9 cellular contexts compared by ENCODE assay signal in the genomic region with DNA sequence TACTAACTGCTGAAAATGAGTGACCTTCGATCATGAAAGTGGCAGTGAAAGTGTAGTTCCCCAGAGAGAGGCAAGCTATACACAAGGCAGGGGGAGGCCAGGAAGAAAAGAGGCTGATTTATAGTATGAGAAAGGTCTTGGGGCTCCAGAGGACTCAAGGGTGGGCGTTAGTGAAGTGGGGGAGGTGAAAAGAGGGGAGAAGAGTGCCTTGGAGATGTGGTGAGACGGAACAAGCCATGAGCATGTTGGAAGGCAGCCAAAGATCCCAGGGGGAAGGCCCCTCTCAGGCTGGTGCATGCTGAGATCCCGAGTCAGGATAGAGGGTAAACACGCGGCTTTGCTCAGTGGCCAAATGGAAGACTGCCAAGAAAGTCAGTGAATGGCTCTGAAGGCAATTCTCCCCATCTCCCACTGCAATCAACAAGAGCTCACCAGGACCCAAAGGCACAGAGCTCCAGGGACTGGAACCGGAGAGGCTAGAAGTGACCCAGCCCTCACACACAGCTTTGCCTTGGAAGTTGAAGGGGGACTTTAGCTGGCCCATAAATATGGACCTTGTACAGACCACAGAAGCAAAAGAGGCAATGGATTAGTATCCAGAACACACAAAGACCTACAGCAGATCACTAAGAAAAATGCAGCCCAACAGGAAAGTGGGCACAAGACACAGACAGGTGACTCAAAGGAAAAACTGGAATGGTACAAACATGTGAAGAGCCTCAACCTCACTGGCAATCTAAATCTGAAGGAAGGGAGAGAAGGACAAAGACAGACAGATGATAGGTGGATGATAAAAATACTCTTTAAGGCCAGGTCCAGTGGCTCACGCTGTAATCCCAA. TPM values are rescaled to one million over a fixed set of nuclear protein-coding genes. Genes with fewer than 3 reads are reported as not detected.
DNase-seq lines count a peak whose midpoint lies in the region; ATAC-seq, FAIRE-seq and TF ChIP-seq lines count a peak whose summit lies in the region.
"Had no signal": no experiment of that assay in that cellular context is flagged by ENCODE, and none has a peak within 500 bp of the region (broad histone marks: within the 10 kb centered on the region; RNA-seq: fewer than 3 reads in every experiment).

No MANE protein-coding gene starts in this region.

- peak; percentile 30 to 85 for DNase-seq in cardiac muscle cell (ENCODE audit: low read depth in 1 of 2, low spot score in 1 of 2)
- no peak for DNase-seq in Right ventricle myocardium superior
- DNase-seq in SJCRH30: peak; percentile 88 to 93
- DNase-seq in keratinocyte (ENCODE audit: low read depth, low spot score): no peak
- DNase-seq in aorta: peak in 1 of 2 donors; percentile 48
- DNase-seq in T-helper 17 cell: no peak
- DNase-seq in occipital lobe (lab: John Stamatoyannopoulos, UW): no peak
- no peak for DNase-seq in cerebellum (ENCODE audit: low spot score)

- peak overlapping the region; percentile 67 for H2AFZ ChIP-seq in keratinocyte (ENCODE audit: control insufficient read depth, low read length)

- H3K4me1 Mint-ChIP-seq in T-helper 17 cell: peaks cover 3% of the 10 kb centered on the region

- WGBS in aorta, 2 donors: 32% methylated on average over 8 of the region's 8 CpGs

- no peaks in the 10 kb centered on the region for H3K79me2 ChIP-seq in keratinocyte (ENCODE audit: control insufficient read depth, insufficient read depth, low read length)

- FAIRE-seq in keratinocyte (lab: Jason Lieb, UNC): peak; percentile 82

- H3K4me2 ChIP-seq in keratinocyte (ENCODE audit: control insufficient read depth, extremely low read depth, insufficient read depth, low read depth, low read length): peak overlapping the region; percentile 76

- H3K9me3 ChIP-seq in cardiac muscle cell (ENCODE audit: low read depth) (no peaks in the 10 kb centered on the region), SJCRH30 (replicated peaks) (no peaks in the 10 kb centered on the region), keratinocyte (ENCODE audit: control insufficient read depth, low read depth, low read length) (no peaks in the 10 kb centered on the region), aorta (ENCODE audit: control insufficient read depth, low read length) (no peaks in the 10 kb centered on the region), T-helper 17 cell (ENCODE audit: control insufficient read depth, low read length, poor library complexity, severe bottlenecking) (no peaks in the 10 kb centered on the region)

- H3K36me3 ChIP-seq in cardiac muscle cell (no peaks in the 10 kb centered on the region), SJCRH30 (no peaks in the 10 kb centered on the region), keratinocyte (ENCODE audit: control insufficient read depth in 2 of 2, extremely low read depth in 1 of 2, insufficient read depth in 2 of 2, low read length in 2 of 2) (no peaks in the 10 kb centered on the region), aorta (ENCODE audit: control insufficient read depth in 1 of 2, insufficient read depth in 2 of 2, low read length in 1 of 2) (no peaks in the 10 kb centered on the region)

- ATAC-seq in Right ventricle myocardium superior (ENCODE audit: poor library complexity): no peak
- peak; percentile 30 for ATAC-seq in aorta (ENCODE audit: low FRiP score)
- no peak for ATAC-seq in T-helper 17 cell

- dilution Hi-C loops in keratinocyte (cut with MboI; ENCODE audit: extremely low pct_ligation_motif_present, low sequenced_read_pairs): no loop called here

- H3K4me3 ChIP-seq in cardiac muscle cell (no peak overlapping the region), SJCRH30 (no peak overlapping the region), keratinocyte (ENCODE audit: control insufficient read depth in 2 of 3, extremely low read depth in 1 of 3, insufficient read depth in 2 of 3, low read depth in 1 of 3, low read length in 3 of 3) (peak overlapping the region in 1 of 3 experiments; percentile 33), aorta (ENCODE audit: low read length in 2 of 2) (no peak overlapping the region)
- H3K4me3 ChIP-seq: skin epidermis had no signal

- intact Hi-C loops in Right ventricle myocardium superior (cut with DNase I): no loop called here
- intact Hi-C loops in aorta (cut with DNase I): no loop called here

- H3K27me3 Mint-ChIP-seq in T-helper 17 cell: no peaks in the 10 kb centered on the region

- H3K27ac ChIP-seq in cardiac muscle cell: no peak overlapping the region
- H3K27ac ChIP-seq in SJCRH30: peak overlapping the region; percentile 13; the same call in 1 of the 2 replicates
- peak overlapping the region; percentile 82 for H3K27ac ChIP-seq in keratinocyte (ENCODE audit: control insufficient read depth, insufficient read depth, low read length)
- no peak overlapping the region for H3K27ac ChIP-seq in aorta (ENCODE audit: low read depth in 1 of 2, low read length in 2 of 2)

- no peaks in the 10 kb centered on the region for H3K27me3 ChIP-seq in cardiac muscle cell
- H3K27me3 ChIP-seq in SJCRH30: no peaks in the 10 kb centered on the region
- H3K27me3 ChIP-seq in keratinocyte (ENCODE audit: control insufficient read depth, extremely low read depth, insufficient read depth, low read length): no peaks in the 10 kb centered on the region
- H3K27me3 ChIP-seq in aorta (ENCODE audit: control insufficient read depth in 1 of 2, insufficient read depth in 2 of 2, low read length in 1 of 2): no peaks in the 10 kb centered on the region

- no peak overlapping the region for H3K27ac Mint-ChIP-seq in T-helper 17 cell

- H3K4me1 ChIP-seq in cardiac muscle cell (ENCODE audit: low read depth) (no peaks in the 10 kb centered on the region), SJCRH30 (peaks cover 52% of the 10 kb centered on the region), keratinocyte (ENCODE audit: control insufficient read depth, extremely low read depth, insufficient read depth, low read length) (peaks cover 39% of the 10 kb centered on the region), aorta (ENCODE audit: control insufficient read depth in 1 of 2, insufficient read depth in 2 of 2, low read length in 2 of 2) (no peaks in the 10 kb centered on the region)

- H3K4me3 Mint-ChIP-seq in T-helper 17 cell: no peak overlapping the region

- no peaks in the 10 kb centered on the region for H4K20me1 ChIP-seq in keratinocyte (ENCODE audit: control insufficient read depth, extremely low read depth, insufficient read depth, low read length)

- H3K9ac ChIP-seq in keratinocyte (ENCODE audit: control insufficient read depth, extremely low read depth, insufficient read depth, low read length): peak overlapping the region; percentile 67

- H3K9me1 ChIP-seq in keratinocyte (ENCODE audit: control insufficient read depth, extremely low read depth, insufficient read depth, low read length): no peaks in the 10 kb centered on the region

- no peaks in the 10 kb centered on the region for H3K36me3 Mint-ChIP-seq in T-helper 17 cell (ENCODE audit: low read depth)

- TF ChIP-seq CTCF in cardiac muscle cell (IDR thresholded peaks at IDR 0.05; ENCODE audit: low read depth, low read length) (no peak), keratinocyte (optimal IDR thresholded peaks at IDR 0.05 in 1 of 3, IDR thresholded peaks at IDR 0.05 in 1 of 3, conservative IDR thresholded peaks at IDR 0.05 in 1 of 3; ENCODE audit: extremely low read depth in 1 of 3, insufficient read depth in 2 of 3, low read length in 3 of 3) (no peak)

RNA-seq across cellular contexts. Expression of a gene that starts 49.6 kb away (rescaled TPM):
- total RNA-seq in cardiac muscle cell (1.2 and 3.6 TPM in 2 replicates), Right ventricle myocardium superior (not detected), aorta (under 1 TPM in 1 of 2 donors, not detected in 1; 0.51 TPM), T-helper 17 cell (under 1 TPM; 0.20 to 0.37 TPM), occipital lobe (3.9 TPM), cerebellum (2.5 TPM)
- polyA plus RNA-seq in cardiac muscle cell (0.22 and 1.8 TPM in 2 replicates), keratinocyte (6.1 to 8.7 TPM (median 6.7 TPM) in 3 replicates), aorta (not detected)
- 2.0 and 2.1 TPM in 2 replicates for total RNA-seq in SJCRH30 (2014; rRNA removed; shearing (Covaris generic))
- 2.2 TPM for polyA plus RNA-seq in keratinocyte (2011; ENCODE audit: low read depth)
- polyA plus RNA-seq in keratinocyte (2011; cell fraction: cytosol; rRNA removed): 9.3 and 11.9 TPM in 2 replicates
- 7.4 and 8.7 TPM in 2 replicates for polyA plus RNA-seq in keratinocyte (2011; cell fraction: nucleus; rRNA removed)
- polyA plus RNA-seq in keratinocyte (2012; ENCODE audit: low replicate concordance): 2.9 and 4.4 TPM in 2 replicates
- polyA minus RNA-seq in keratinocyte: 2.7 to 7.7 TPM (median 7.3 TPM) in 3 replicates
- 6.7 TPM for polyA minus RNA-seq in keratinocyte (2011; cell fraction: cytosol; rRNA and poly(A)+ RNA removed)
- 7.3 and 16.3 TPM in 2 replicates for polyA minus RNA-seq in keratinocyte (2011; cell fraction: nucleus; rRNA and poly(A)+ RNA removed)

RNA-seq across cellular contexts. Expression of a gene that starts 49.6 kb away (rescaled TPM):
- total RNA-seq in cardiac muscle cell: 16.9 and 25.5 TPM in 2 replicates
- polyA plus RNA-seq in cardiac muscle cell: 13.6 and 14.8 TPM in 2 replicates
- 8.4 TPM for total RNA-seq in Right ventricle myocardium superior
- 80.8 and 82.8 TPM in 2 replicates for total RNA-seq in SJCRH30 (2014; rRNA removed; shearing (Covaris generic))
- polyA plus RNA-seq in keratinocyte: 13.0 to 24.0 TPM (median 19.8 TPM) in 3 replicates
- polyA plus RNA-seq in keratinocyte (2011; ENCODE audit: low read depth): 8.2 TPM
- polyA plus RNA-seq in keratinocyte (2011; cell fraction: cytosol; rRNA removed): 18.2 and 19.6 TPM in 2 replicates
- 26.9 and 27.7 TPM in 2 replicates for polyA plus RNA-seq in keratinocyte (2011; cell fraction: nucleus; rRNA removed)
- 13.0 and 26.6 TPM in 2 replicates for polyA plus RNA-seq in keratinocyte (2012; ENCODE audit: low replicate concordance)
- 20.8 to 28.9 TPM (median 20.9 TPM) in 3 replicates for polyA minus RNA-seq in keratinocyte
- 23.6 TPM for polyA minus RNA-seq in keratinocyte (2011; cell fraction: cytosol; rRNA and poly(A)+ RNA removed)
- polyA minus RNA-seq in keratinocyte (2011; cell fraction: nucleus; rRNA and poly(A)+ RNA removed): 20.6 and 30.3 TPM in 2 replicates
- 10 to 100 TPM; 15.9 to 16.4 TPM for total RNA-seq in aorta
- 1 to 10 TPM; 4.9 to 5.9 TPM for polyA plus RNA-seq in aorta
- 10 to 100 TPM; 30.3 to 30.6 TPM for total RNA-seq in T-helper 17 cell
- total RNA-seq in occipital lobe: 24.0 TPM
- 18.7 TPM for total RNA-seq in cerebellum

Comparison
In these comparisons a context has a peak if more than half of its experiments do, and no peak if none do; other contexts are left out.
1. DNase-seq: peak in cardiac muscle cell (2 of 2) and SJCRH30 (2 of 2); none in Right ventricle myocardium superior (single experiment), keratinocyte (single experiment), T-helper 17 cell (0 of 3), occipital lobe (single experiment) and cerebellum (single experiment).
2. H3K27ac ChIP-seq: peak in SJCRH30 (single experiment) and keratinocyte (single experiment); none in cardiac muscle cell (single experiment) and aorta (0 of 2).